In the genomic region with DNA sequence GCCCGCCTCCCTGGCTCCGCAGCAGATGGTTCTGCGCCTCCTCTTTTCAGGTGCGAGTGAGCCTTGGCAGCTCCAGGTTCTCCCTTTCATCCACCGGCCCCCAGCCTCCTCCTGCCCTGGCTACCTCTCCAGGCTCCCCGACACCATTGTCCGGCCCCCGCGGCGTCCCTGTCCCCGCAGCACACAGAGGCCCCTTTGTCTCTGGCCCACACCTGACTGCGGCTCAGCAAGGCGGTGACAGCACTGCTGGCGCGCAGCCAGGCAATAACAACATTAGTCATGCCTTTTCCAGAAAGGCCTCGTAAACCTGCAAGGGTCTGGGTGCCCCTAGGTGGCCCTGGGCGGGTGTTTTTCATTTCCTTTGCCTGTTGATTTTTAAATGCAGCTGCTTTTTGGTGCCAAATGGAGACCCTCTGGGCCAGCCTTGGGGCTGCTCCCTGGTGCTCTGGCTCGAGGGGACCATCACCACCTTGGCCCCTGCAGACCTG, we compare ENCODE assay signal across 8 cellular contexts.
DNase-seq lines count a peak whose midpoint lies in the region; ATAC-seq and TF ChIP-seq lines count a peak whose summit lies in the region.

No MANE protein-coding gene starts in this region.

- peak; percentile 63 for ATAC-seq in foreskin keratinocyte
- no peak for ATAC-seq in activated CD4-positive, CD25-positive, alpha-beta regulatory T cell treated with anti-CD3 and anti-CD28 coated beads, Interleukin-2, amount 50 U/mL, for 24 hours

- peak overlapping the region; percentile 57 for H3K27ac ChIP-seq in foreskin keratinocyte

- H3K27me3 ChIP-seq in foreskin keratinocyte, result no peaks in the 10 kb centered on the region

- peaks cover 25% of the 10 kb centered on the region for H3K4me1 ChIP-seq in foreskin keratinocyte

- peak; percentile 34 for TF ChIP-seq CTCF in foreskin keratinocyte (conservative IDR thresholded peaks at IDR 0.05)

- DNase-seq in DMS79 (lab: John Stamatoyannopoulos, UW) (peak; percentile 82), NCI-H1417 (lab: John Stamatoyannopoulos, UW) (peak; percentile 81 to 96 (median 84)), T1000 (lab: John Stamatoyannopoulos, UW) (peak; percentile 50), foreskin keratinocyte (peak in 1 of 2 donors; percentile 79), GM19238 (ENCODE audit: insufficient read length, low spot score) (no peak), midbrain (lab: John Stamatoyannopoulos, UW) (no peak)
- peak; percentile 16 for DNase-seq in stimulated activated CD4-positive, alpha-beta T cell treated with anti-CD3 and anti-CD28 coated beads, Interleukin-2, amount 100 ng/mL, for 4 hours (ENCODE audit: low read depth)

Comparison
In these comparisons a context has a peak if more than half of its experiments do, and no peak if none do; other contexts are left out.
1. DNase-seq: peak in DMS79 (single experiment), NCI-H1417 (3 of 3), T1000 (single experiment) and stimulated activated CD4-positive, alpha-beta T cell treated with anti-CD3 and anti-CD28 coated beads, Interleukin-2, amount 100 ng/mL, for 4 hours (single experiment); none in GM19238 (single experiment) and midbrain (single experiment).